ENCODE assay signal across 1 cellular context in the genomic region with DNA sequence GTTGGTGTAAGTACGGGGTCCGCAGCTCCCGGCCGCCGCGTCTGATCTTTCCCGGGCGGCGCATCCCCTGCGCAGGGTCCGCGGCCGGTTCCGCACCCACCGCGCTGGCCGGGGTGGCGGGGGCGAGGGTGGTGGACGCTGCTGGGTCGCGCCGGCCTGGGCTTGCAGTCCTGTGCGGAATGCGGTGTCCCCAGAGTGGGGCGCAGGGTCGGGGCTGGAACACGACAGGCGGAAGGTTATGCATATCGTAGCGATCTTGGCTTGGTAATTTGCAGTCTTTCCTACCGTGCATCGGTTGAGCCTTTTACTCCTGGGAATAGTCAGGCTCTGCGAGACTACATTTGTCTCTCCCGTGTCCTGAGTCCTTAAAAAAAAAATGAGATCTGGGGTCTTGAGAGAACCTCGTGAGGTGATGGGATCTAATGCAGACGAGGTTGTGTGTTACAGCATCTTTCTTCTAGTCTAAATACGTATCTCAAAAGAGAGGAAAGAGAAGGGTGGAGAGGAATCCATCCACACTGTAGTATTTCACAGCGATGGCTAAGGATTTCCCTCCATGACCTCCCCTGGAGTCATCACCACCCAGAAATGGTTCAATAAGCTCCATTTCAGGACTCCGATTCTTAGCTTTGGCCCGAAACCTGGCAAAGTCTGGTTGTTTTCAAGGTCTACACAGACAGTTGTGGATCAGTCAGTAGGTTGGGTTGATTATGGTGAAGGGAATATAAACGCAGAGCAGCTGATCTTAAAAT.
TF ChIP-seq lines count a peak whose summit lies in the region.

No MANE protein-coding gene starts in this region.

TF ChIP-seq in IMR-90, 13 proteins besides CTCF, POLR2A, EP300 and RAD21:
- no peak for TF ChIP-seq MAFK (IDR thresholded peaks at IDR 0.05; ENCODE audit: low read depth, low read length)
- TF ChIP-seq, protein P1, sequence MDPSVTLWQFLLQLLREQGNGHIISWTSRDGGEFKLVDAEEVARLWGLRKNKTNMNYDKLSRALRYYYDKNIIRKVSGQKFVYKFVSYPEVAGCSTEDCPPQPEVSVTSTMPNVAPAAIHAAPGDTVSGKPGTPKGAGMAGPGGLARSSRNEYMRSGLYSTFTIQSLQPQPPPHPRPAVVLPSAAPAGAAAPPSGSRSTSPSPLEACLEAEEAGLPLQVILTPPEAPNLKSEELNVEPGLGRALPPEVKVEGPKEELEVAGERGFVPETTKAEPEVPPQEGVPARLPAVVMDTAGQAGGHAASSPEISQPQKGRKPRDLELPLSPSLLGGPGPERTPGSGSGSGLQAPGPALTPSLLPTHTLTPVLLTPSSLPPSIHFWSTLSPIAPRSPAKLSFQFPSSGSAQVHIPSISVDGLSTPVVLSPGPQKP (IDR thresholded peaks at IDR 0.05; ENCODE audit: borderline replicate concordance, low read depth, low read length), result no peak
- no peak for TF ChIP-seq NFE2L2 (IDR thresholded peaks at IDR 0.05; ENCODE audit: low read depth, low read length)
- TF ChIP-seq CHD1 (IDR thresholded peaks at IDR 0.05; ENCODE audit: low read depth, low read length), result no peak
TF ChIP-seq in IMR-90: peak in this region for 0.
